In genomic region chr14:70052990-70053389, GRCh38 we compare ENCODE assay signal across 12 cellular contexts.
A peak's percentile ranks its signal among the peaks of the same experiment; 100 is the strongest.
DNase-seq lines count a peak whose midpoint lies in the region; TF ChIP-seq lines count a peak whose summit lies in the region.
"Had no signal": no experiment of that assay in that cellular context is flagged by ENCODE, and none has a peak within 500 bp of the region (broad histone marks: within the 10 kb centered on the region; RNA-seq: fewer than 3 reads in every experiment).

No MANE protein-coding gene starts in this region.

- TF ChIP-seq CTCF in cardiac muscle cell (IDR thresholded peaks at IDR 0.05; ENCODE audit: low read depth, low read length) = no peak
- no peak for TF ChIP-seq CTCF in fibroblast of pulmonary artery (IDR thresholded peaks at IDR 0.05; ENCODE audit: low read length, missing control alignments)
- TF ChIP-seq CTCF in ascending aorta (IDR thresholded peaks at IDR 0.05) = no peak

- intact Hi-C loops in cardiac septum (cut with DNase I) (no loop called here), ascending aorta (cut with DNase I) (no loop called here)

- H3K9me3 ChIP-seq in cardiac muscle cell (ENCODE audit: low read depth) = no peaks in the 10 kb centered on the region
- H3K9me3 ChIP-seq in ascending aorta = no peaks in the 10 kb centered on the region

- H3K4me3 ChIP-seq in cardiac muscle cell (no peak overlapping the region), fibroblast of pulmonary artery (replicated peaks; ENCODE audit: low read depth, low read length) (no peak overlapping the region), ascending aorta (no peak overlapping the region)
- H3K4me3 ChIP-seq: SK-N-MC had no signal

- H3K27me3 ChIP-seq in cardiac muscle cell = peaks cover 24% of the 10 kb centered on the region
- H3K27me3 ChIP-seq in ascending aorta = no peaks in the 10 kb centered on the region

- H3K36me3 ChIP-seq in cardiac muscle cell (no peaks in the 10 kb centered on the region), ascending aorta (no peaks in the 10 kb centered on the region)

- no peak overlapping the region for H3K27ac ChIP-seq in cardiac muscle cell
- no peak overlapping the region for H3K27ac ChIP-seq in ascending aorta
- H3K27ac ChIP-seq: C4-2B, SK-N-MC had no signal

- DNase-seq in cardiac muscle cell (ENCODE audit: low read depth in 1 of 2, low spot score in 1 of 2) (peak; percentile 59 to 80), cardiac septum (ENCODE audit: low spot score) (no peak), SK-MEL-5 (ENCODE audit: low read depth, low spot score) (peak; percentile 6), fibroblast of pulmonary artery (ENCODE audit: low read depth) (peak; percentile 52), ascending aorta (ENCODE audit: low spot score in 2 of 2) (no peak), midbrain (lab: John Stamatoyannopoulos, UW) (no peak), SKM-1 (lab: John Stamatoyannopoulos, UW; ENCODE audit: unreplicated experiment) (no peak)
- peak; percentile 50 for DNase-seq in stimulated activated CD8-positive, alpha-beta memory T cell treated with anti-CD3 and anti-CD28 coated beads, Interleukin-4, amount 100 ng/mL, for 48 hours
- DNase-seq: activated effector memory CD4-positive, alpha-beta T cell treated with Interleukin-2 at 50 U/mL for 16 hours; NCI-H187 had no signal

- H3K4me1 ChIP-seq in cardiac muscle cell (ENCODE audit: low read depth) (no peaks in the 10 kb centered on the region), ascending aorta (no peaks in the 10 kb centered on the region)

- in situ Hi-C loops in SK-MEL-5 (cut with HindIII; ENCODE audit: low pct_unique_long_range_greater_than_20kb, low sequenced_read_pairs) = no loop called here

Comparison
In these comparisons a context has a peak if more than half of its experiments do, and no peak if none do; other contexts are left out.
1. DNase-seq: peak in cardiac muscle cell (2 of 2), SK-MEL-5 (single experiment), fibroblast of pulmonary artery (single experiment) and stimulated activated CD8-positive, alpha-beta memory T cell treated with anti-CD3 and anti-CD28 coated beads, Interleukin-4, amount 100 ng/mL, for 48 hours (single experiment); none in cardiac septum (single experiment), ascending aorta (0 of 2), midbrain (single experiment) and SKM-1 (single experiment).